Comparison of ENCODE assay signal across 8 cellular contexts in the genomic region with DNA sequence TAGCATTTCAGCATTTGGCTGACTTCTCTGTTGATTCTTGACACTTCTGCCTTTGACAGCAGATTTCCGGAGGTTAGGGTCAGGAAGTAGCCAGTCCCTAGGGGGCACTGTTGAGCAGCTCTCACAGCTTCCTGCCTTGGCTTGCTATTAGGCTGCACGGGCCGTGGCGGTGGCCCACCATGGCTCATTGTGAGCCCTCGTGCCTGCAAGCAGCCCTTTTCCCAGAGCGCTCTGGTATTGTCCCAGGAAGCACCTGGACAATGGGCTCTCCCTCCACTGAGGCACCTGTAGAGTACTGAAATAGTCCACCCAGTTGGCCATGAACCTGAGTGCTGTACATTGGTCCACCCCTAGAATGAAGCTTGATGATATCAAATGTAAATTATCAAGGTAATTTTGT.
A peak's percentile ranks its signal among the peaks of the same experiment; 100 is the strongest.
DNase-seq lines count a peak whose midpoint lies in the region; ATAC-seq and TF ChIP-seq lines count a peak whose summit lies in the region.

No MANE protein-coding gene starts in this region.

- H3K4me1 Mint-ChIP-seq in endodermal cell (peaks cover 1% of the 10 kb centered on the region), neural progenitor cell (no peaks in the 10 kb centered on the region), type B pancreatic cell (ENCODE audit: unreplicated experiment) (peaks cover 13% of the 10 kb centered on the region)

- H3K4me3 Mint-ChIP-seq in endodermal cell = no peak overlapping the region
- no peak overlapping the region for H3K4me3 Mint-ChIP-seq in neural progenitor cell
- no peak overlapping the region for H3K4me3 Mint-ChIP-seq in type B pancreatic cell

- TF ChIP-seq CTCF in endodermal cell (conservative IDR thresholded peaks at IDR 0.05) (peak; percentile 92), neural progenitor cell (IDR thresholded peaks at IDR 0.05) (peak; percentile 87), type B pancreatic cell (conservative IDR thresholded peaks at IDR 0.05) (peak; percentile 75)

- H3K36me3 ChIP-seq in endodermal cell (ENCODE audit: control insufficient read depth, insufficient read depth, low read length) = peaks cover 86% of the 10 kb centered on the region
- H3K36me3 ChIP-seq in neural progenitor cell = no peaks in the 10 kb centered on the region

- ATAC-seq in GM18519 (IDR thresholded peaks at IDR 0.05; ENCODE audit: low FRiP score, unreplicated experiment) = no peak
- no peak for ATAC-seq in GM19351 (IDR thresholded peaks at IDR 0.05; ENCODE audit: unreplicated experiment)

- H3K9me3 Mint-ChIP-seq in endodermal cell (no peaks in the 10 kb centered on the region), neural progenitor cell (no peaks in the 10 kb centered on the region), type B pancreatic cell (no peaks in the 10 kb centered on the region)

- 80 to 82% methylated on average over 3 to 6 of the region's 6 CpGs for WGBS in endodermal cell (ENCODE audit: insufficient coverage in 1 of 2, insufficient read length in 1 of 2), 2 experiments

- H3K9ac ChIP-seq in endodermal cell (ENCODE audit: extremely low read depth, low read length, poor library complexity, severe bottlenecking) (no peak overlapping the region), neural progenitor cell (no peak overlapping the region)

- H3K36me3 Mint-ChIP-seq in endodermal cell (ENCODE audit: low read depth) (peaks cover 69% of the 10 kb centered on the region), neural progenitor cell (peaks cover 32% of the 10 kb centered on the region), type B pancreatic cell (peaks cover 45% of the 10 kb centered on the region)

- H3K9me3 ChIP-seq in endodermal cell (ENCODE audit: control insufficient read depth, low read length) (no peaks in the 10 kb centered on the region), neural progenitor cell (ENCODE audit: low read depth) (no peaks in the 10 kb centered on the region)

- H3K4me1 ChIP-seq in endodermal cell (ENCODE audit: control insufficient read depth, insufficient read depth, low read length) (peaks cover 3% of the 10 kb centered on the region), neural progenitor cell (no peaks in the 10 kb centered on the region)

- H3K27ac ChIP-seq in endodermal cell (ENCODE audit: low read depth, low read length) (no peak overlapping the region), neural progenitor cell (no peak overlapping the region)

- no peaks in the 10 kb centered on the region for H3K27me3 ChIP-seq in endodermal cell (ENCODE audit: control insufficient read depth, insufficient read depth, low read length, poor library complexity, severe bottlenecking)
- no peaks in the 10 kb centered on the region for H3K27me3 ChIP-seq in neural progenitor cell

- peaks cover 40% of the 10 kb centered on the region for H4K20me1 ChIP-seq in neural progenitor cell (ENCODE audit: low read depth)

- H3K27me3 Mint-ChIP-seq in endodermal cell (ENCODE audit: insufficient read depth) (no peaks in the 10 kb centered on the region), neural progenitor cell (ENCODE audit: insufficient read depth, low read depth) (peaks cover 2% of the 10 kb centered on the region), type B pancreatic cell (no peaks in the 10 kb centered on the region)

- H3K79me2 ChIP-seq in neural progenitor cell (ENCODE audit: low read depth) = peaks cover 18% of the 10 kb centered on the region

- no peak overlapping the region for H3K27ac Mint-ChIP-seq in endodermal cell
- no peak overlapping the region for H3K27ac Mint-ChIP-seq in neural progenitor cell
- H3K27ac Mint-ChIP-seq in type B pancreatic cell = no peak overlapping the region

- H2AFZ ChIP-seq in neural progenitor cell (replicated peaks) = no peak overlapping the region

- DNase-seq in GDM1 (lab: John Stamatoyannopoulos, UW) (peak; percentile 8), M059J (ENCODE audit: low read depth) (peak; percentile 5), endodermal cell (peak; percentile 94), neural progenitor cell (ENCODE audit: low spot score) (peak; percentile 82), type B pancreatic cell (ENCODE audit: extremely low spot score, unreplicated experiment) (no peak)
- DNase-seq in activated CD4-positive, alpha-beta T cell treated with anti-CD3 and anti-CD28 coated beads, Interleukin-2, amount 50 U/mL, for 48 hours = peak; percentile 65 to 72

- H3K4me3 ChIP-seq in endodermal cell (ENCODE audit: low read length) (no peak overlapping the region), neural progenitor cell (no peak overlapping the region)

- H3F3A ChIP-seq in neural progenitor cell (ENCODE audit: low read depth) = peaks cover 16% of the 10 kb centered on the region

- no peak overlapping the region for H3K4me2 ChIP-seq in neural progenitor cell
